In the genomic region with DNA sequence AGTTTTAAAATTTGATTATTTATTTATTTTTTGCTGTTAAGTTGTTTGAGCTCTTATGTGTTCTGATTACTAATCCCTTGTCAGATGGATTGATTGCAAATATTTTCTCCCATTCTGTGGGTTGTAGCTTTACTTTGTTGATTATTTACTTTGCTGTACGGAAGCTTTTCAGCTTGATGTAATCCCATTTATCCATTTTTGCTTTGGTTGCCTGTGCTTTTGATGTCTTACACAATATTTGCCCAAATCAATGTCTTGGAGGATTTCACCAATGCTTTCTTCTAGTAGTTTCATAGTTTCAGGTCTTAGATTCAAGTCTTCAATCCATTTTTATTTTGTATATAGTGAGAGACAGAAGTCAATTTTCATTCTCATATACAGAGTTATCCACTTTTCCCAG, we compare ENCODE assay signal across 8 cellular contexts.
"Had no signal": no experiment of that assay in that cellular context is flagged by ENCODE, and none has a peak within 500 bp of the region (broad histone marks: within the 10 kb centered on the region; RNA-seq: fewer than 3 reads in every experiment).

No MANE protein-coding gene starts in this region.

- H3K4me3 ChIP-seq: GM12878 had no signal

- FAIRE-seq: G401.6, GM12878, GM12891, GM12892, GM18507, GM19239 had no signal

- ATAC-seq: GM12878 had no signal

- DNase-seq: GDM1, GF-D8 had no signal
